In genomic region chr20:4811257-4811656, GRCh38 we compare ENCODE assay signal across 1 cellular context.
TF ChIP-seq lines count a peak whose summit lies in the region.

No MANE protein-coding gene starts in this region.

TF ChIP-seq in HepG2, 621 proteins besides CTCF, POLR2A, EP300 and RAD21:
- TF ChIP-seq FOXP1 (IDR thresholded peaks at IDR 0.05) = no peak
- no peak for TF ChIP-seq FOXP1 (CRISPR knock-in tag; IDR thresholded peaks at IDR 0.05)
- no peak for TF ChIP-seq ZNF501 (CRISPR knock-in tag; IDR thresholded peaks at IDR 0.05)
- no peak for TF ChIP-seq SIX1 (CRISPR knock-in tag; IDR thresholded peaks at IDR 0.05; ENCODE audit: borderline replicate concordance)
- no peak for TF ChIP-seq ZNF614 (CRISPR knock-in tag; IDR thresholded peaks at IDR 0.05; ENCODE audit: borderline replicate concordance)
- TF ChIP-seq ZNF24 (IDR thresholded peaks at IDR 0.05) = no peak
- no peak for TF ChIP-seq PHF20 (CRISPR knock-in tag; IDR thresholded peaks at IDR 0.05)
- no peak for TF ChIP-seq ZNF510 (CRISPR knock-in tag; IDR thresholded peaks at IDR 0.05; ENCODE audit: low read depth)
- no peak for TF ChIP-seq MAX (IDR thresholded peaks at IDR 0.05)
- TF ChIP-seq MAFG (CRISPR knock-in tag; IDR thresholded peaks at IDR 0.05) = no peak
- TF ChIP-seq, protein P1, sequence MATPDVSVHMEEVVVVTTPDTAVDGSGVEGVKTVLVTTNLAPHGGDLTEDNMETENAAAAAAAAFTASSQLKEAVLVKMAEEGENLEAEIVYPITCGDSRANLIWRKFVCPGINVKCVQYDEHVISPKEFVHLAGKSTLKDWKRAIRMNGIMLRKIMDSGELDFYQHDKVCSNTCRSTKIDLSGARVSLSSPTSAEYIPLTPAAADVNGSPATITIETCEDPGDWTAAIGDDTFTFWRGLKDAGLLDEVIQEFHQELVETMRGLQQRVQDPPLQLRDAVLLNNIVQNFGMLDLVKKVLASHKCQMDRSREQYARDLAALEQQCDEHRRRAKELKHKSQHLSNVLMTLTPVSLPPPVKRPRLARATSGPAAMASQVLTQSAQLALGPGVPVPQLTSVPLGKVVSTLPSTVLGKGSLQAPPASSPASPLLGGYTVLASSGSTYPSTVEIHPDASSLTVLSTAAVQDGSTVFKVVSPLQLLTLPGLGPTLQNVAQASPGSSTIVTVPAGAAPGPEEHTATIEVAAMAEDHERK (CRISPR knock-in tag; IDR thresholded peaks at IDR 0.05; ENCODE audit: low read depth) = no peak
- no peak for TF ChIP-seq TSC22D2 (CRISPR knock-in tag; IDR thresholded peaks at IDR 0.05; ENCODE audit: borderline replicate concordance)
- no peak for TF ChIP-seq SMARCC2 (IDR thresholded peaks at IDR 0.05)
- TF ChIP-seq MXI1 (IDR thresholded peaks at IDR 0.05; ENCODE audit: borderline replicate concordance, low read depth, low read length) = no peak
- TF ChIP-seq CEBPG (CRISPR knock-in tag; IDR thresholded peaks at IDR 0.05) = no peak
- TF ChIP-seq ELF1 (CRISPR knock-in tag; IDR thresholded peaks at IDR 0.05) = no peak
